ENCODE assay signal across 8 cellular contexts in genomic region chr9:93592389-93593021, GRCh38. TPM values are rescaled to one million over a fixed set of nuclear protein-coding genes. Genes with fewer than 3 reads are reported as not detected.
DNase-seq lines count a peak whose midpoint lies in the region; ATAC-seq and TF ChIP-seq lines count a peak whose summit lies in the region.

No MANE protein-coding gene starts in this region.

- no peak overlapping the region for H2AFZ ChIP-seq in hepatocyte

- H3K27me3 ChIP-seq in RWPE2 (ENCODE audit: insufficient read depth, poor library complexity, severe bottlenecking) (no peaks in the 10 kb centered on the region), hepatocyte (no peaks in the 10 kb centered on the region), upper lobe of left lung (no peaks in the 10 kb centered on the region)

- no peak overlapping the region for H3K27ac ChIP-seq in 22Rv1
- no peak overlapping the region for H3K27ac ChIP-seq in RWPE2 (ENCODE audit: poor library complexity, severe bottlenecking)
- H3K27ac ChIP-seq in hepatocyte = no peak overlapping the region
- no peak overlapping the region for H3K27ac ChIP-seq in upper lobe of left lung

- H4K20me1 ChIP-seq in hepatocyte (ENCODE audit: insufficient read depth, poor library complexity, severe bottlenecking) = peaks cover 67% of the 10 kb centered on the region

- no peaks in the 10 kb centered on the region for H3K9me3 Mint-ChIP-seq in nephron progenitor cell

- H3K9me2 ChIP-seq in hepatocyte (replicated peaks; ENCODE audit: insufficient read depth) = no peaks in the 10 kb centered on the region

- TF ChIP-seq POLR2A in upper lobe of left lung (IDR thresholded peaks at IDR 0.05) = no peak

- TF ChIP-seq EP300 in upper lobe of left lung (IDR thresholded peaks at IDR 0.05) = no peak

- H3K4me1 ChIP-seq in RWPE2 (ENCODE audit: insufficient read depth, poor library complexity, severe bottlenecking) (peaks cover 21% of the 10 kb centered on the region), hepatocyte (ENCODE audit: insufficient read depth) (peaks cover 32% of the 10 kb centered on the region), upper lobe of left lung (peaks cover 19 to 58% (median 30%) of the 10 kb centered on the region in 4 donors)

- peaks cover 77% of the 10 kb centered on the region for H3K4me1 Mint-ChIP-seq in nephron progenitor cell

- peaks cover 96% of the 10 kb centered on the region for H3K79me2 ChIP-seq in hepatocyte

- H3K36me3 ChIP-seq in RWPE2 (ENCODE audit: low read depth) = no peaks in the 10 kb centered on the region
- H3K36me3 ChIP-seq in hepatocyte (replicated peaks; ENCODE audit: insufficient read depth, low read depth) = no peaks in the 10 kb centered on the region
- no peaks in the 10 kb centered on the region for H3K36me3 ChIP-seq in upper lobe of left lung

- TF ChIP-seq CTCF in 22Rv1 (IDR thresholded peaks at IDR 0.05) = peak; percentile 25; the same call in 1 of the 2 replicates
- peak; percentile 8 for TF ChIP-seq CTCF in RWPE2 (IDR thresholded peaks at IDR 0.05; ENCODE audit: poor library complexity, severe bottlenecking)
- TF ChIP-seq CTCF in hepatocyte (IDR thresholded peaks at IDR 0.05; ENCODE audit: poor library complexity) = peak; percentile 16
- TF ChIP-seq CTCF in upper lobe of left lung (IDR thresholded peaks at IDR 0.05) = peak in 1 of 6 experiments; percentile 28
- TF ChIP-seq CTCF in nephron progenitor cell (IDR thresholded peaks at IDR 0.05) = no peak

- peaks cover 6% of the 10 kb centered on the region for H3K27me3 Mint-ChIP-seq in nephron progenitor cell (ENCODE audit: low read depth, poor library complexity)

- WGBS in hepatocyte (ENCODE audit: low lambda C conversion rate, missing lambda C conversion rate) = 83% methylated on average over 7 of the region's 7 CpGs
- WGBS in upper lobe of left lung, 2 donors = 88 to 93% methylated on average over 6 to 7 of the region's 7 CpGs

- H3K4me2 ChIP-seq in hepatocyte = no peak overlapping the region

- no peak overlapping the region for H3K4me3 Mint-ChIP-seq in nephron progenitor cell

- DNase-seq in GM03348 (ENCODE audit: low spot score) = peak; percentile 18
- DNase-seq in RWPE2 (ENCODE audit: low spot score) = no peak
- no peak for DNase-seq in hepatocyte (ENCODE audit: low spot score)
- DNase-seq in upper lobe of left lung = no peak
- DNase-seq in nephron progenitor cell = no peak

- H3K4me3 ChIP-seq in RWPE2 (ENCODE audit: severe bottlenecking) (no peak overlapping the region), hepatocyte (no peak overlapping the region), upper lobe of left lung (no peak overlapping the region)

- no peak overlapping the region for H3K27ac Mint-ChIP-seq in nephron progenitor cell

- ATAC-seq in RWPE2 (ENCODE audit: low read depth) (peak; percentile 35; the same call in 1 of the 3 replicates), upper lobe of left lung (ENCODE audit: low FRiP score in 2 of 2) (no peak), HG03520 (IDR thresholded peaks at IDR 0.05; ENCODE audit: unreplicated experiment) (no peak), HG03571 (IDR thresholded peaks at IDR 0.05; ENCODE audit: unreplicated experiment) (no peak)

- H3K9me3 ChIP-seq in RWPE2 (ENCODE audit: severe bottlenecking) (no peaks in the 10 kb centered on the region), hepatocyte (ENCODE audit: low read depth) (no peaks in the 10 kb centered on the region), upper lobe of left lung (no peaks in the 10 kb centered on the region)

- peaks cover 4% of the 10 kb centered on the region for H3K36me3 Mint-ChIP-seq in nephron progenitor cell (ENCODE audit: low read depth)

RNA-seq across cellular contexts. Expression of gene PHF2, which starts 16.1 kb away (rescaled TPM):
- total RNA-seq in hepatocyte = 18.9 and 19.8 TPM in 2 replicates
- 9.5 and 10.5 TPM in 2 replicates for polyA plus RNA-seq in hepatocyte
- total RNA-seq in upper lobe of left lung = 10 to 100 TPM; 33.6 to 41.7 (median 37.9) TPM
